ENCODE assay signal across 13 cellular contexts in the genomic region with DNA sequence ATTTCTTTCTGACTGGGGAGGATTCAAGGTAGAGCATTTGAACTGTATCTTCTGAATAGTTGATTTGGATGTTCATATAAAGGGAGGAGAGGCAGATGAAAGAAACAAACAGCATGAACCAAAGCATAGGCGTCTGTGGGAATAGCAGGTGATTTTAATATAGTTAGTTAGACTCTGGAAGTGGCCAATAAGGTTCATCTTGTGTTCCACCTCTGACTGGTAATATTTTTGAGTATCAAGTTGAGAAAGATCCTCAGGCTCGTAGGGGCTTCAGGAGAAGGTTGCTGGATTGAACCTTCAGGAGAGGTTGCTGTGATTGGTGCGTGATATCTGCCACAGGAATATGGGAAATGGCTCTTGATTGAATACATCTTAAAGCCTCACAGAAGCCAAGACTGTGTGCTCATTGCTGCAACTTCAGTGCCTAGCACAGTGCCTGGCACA. TPM values are rescaled to one million over a fixed set of nuclear protein-coding genes. Genes with fewer than 3 reads are reported as not detected.
DNase-seq lines count a peak whose midpoint lies in the region; ATAC-seq, FAIRE-seq and TF ChIP-seq lines count a peak whose summit lies in the region.
"Had no signal": no experiment of that assay in that cellular context is flagged by ENCODE, and none has a peak within 500 bp of the region (broad histone marks: within the 10 kb centered on the region; RNA-seq: fewer than 3 reads in every experiment).

No MANE protein-coding gene starts in this region.

- H3K27me3 ChIP-seq in OCI-LY1 (ENCODE audit: insufficient read depth, low read length): no peaks in the 10 kb centered on the region
- no peaks in the 10 kb centered on the region for H3K27me3 ChIP-seq in GM12878 (replicated peaks in 1 of 2; ENCODE audit: control insufficient read depth in 2 of 2, insufficient read depth in 2 of 2, low read length in 1 of 2)
- H3K27me3 ChIP-seq in tibial nerve: no peaks in the 10 kb centered on the region
- H3K27me3 ChIP-seq: upper lobe of left lung had no signal

- no peaks in the 10 kb centered on the region for H3K79me2 ChIP-seq in OCI-LY1 (ENCODE audit: insufficient read depth, low read length)
- H3K79me2 ChIP-seq in GM12878 (ENCODE audit: control insufficient read depth, insufficient read depth, low read length): peaks cover 5% of the 10 kb centered on the region

- H3K9ac ChIP-seq in OCI-LY1 (ENCODE audit: low read length) (no peak overlapping the region), GM12878 (ENCODE audit: control insufficient read depth, insufficient read depth, low read length) (no peak overlapping the region)

- peak; percentile 8 for ATAC-seq in activated CD4-positive, alpha-beta T cell treated with anti-CD3 and anti-CD28 coated beads for 36 hours
- ATAC-seq in GM12878: peak; percentile 6
- no peak for ATAC-seq in natural killer cell treated with Interleukin-12 subunit alpha and Interleukin-12 subunit beta and Interleukin-15 and Interleukin-18, amount 100 ng/mL, for 72 hours
- ATAC-seq in GM21423 (IDR thresholded peaks at IDR 0.05; ENCODE audit: unreplicated experiment): no peak

- H3K36me3 ChIP-seq in OCI-LY1 (ENCODE audit: insufficient read depth, low read length): peaks cover 44% of the 10 kb centered on the region
- H3K36me3 ChIP-seq in GM12878 (ENCODE audit: control insufficient read depth in 2 of 2, insufficient read depth in 2 of 2, low read length in 1 of 2): peaks cover 8 to 30% of the 10 kb centered on the region in 2 experiments
- H3K36me3 ChIP-seq in tibial nerve: peaks cover 0 to 72% (median 28%) of the 10 kb centered on the region in 3 donors

- peak overlapping the region; percentile 21 for H3K27ac Mint-ChIP-seq in activated CD4-positive, alpha-beta T cell treated with anti-CD3 and anti-CD28 coated beads for 36 hours
- H3K27ac Mint-ChIP-seq in natural killer cell treated with Interleukin-12 subunit alpha and Interleukin-12 subunit beta and Interleukin-15 and Interleukin-18, amount 100 ng/mL, for 72 hours: peak overlapping the region; percentile 57 to 70

- no peak overlapping the region for H3K4me2 ChIP-seq in OCI-LY1 (ENCODE audit: low read length)
- H3K4me2 ChIP-seq in GM12878 (ENCODE audit: control insufficient read depth, insufficient read depth): no peak overlapping the region

- FAIRE-seq in GM12878 (lab: Jason Lieb, UNC): no peak
- FAIRE-seq: H54 had no signal

- H3K4me3 Mint-ChIP-seq in activated CD4-positive, alpha-beta T cell treated with anti-CD3 and anti-CD28 coated beads for 36 hours: no peak overlapping the region
- H3K4me3 Mint-ChIP-seq in natural killer cell treated with Interleukin-12 subunit alpha and Interleukin-12 subunit beta and Interleukin-15 and Interleukin-18, amount 100 ng/mL, for 72 hours: peak overlapping the region; percentile 37

- H2AFZ ChIP-seq in OCI-LY1 (ENCODE audit: low read length): no peak overlapping the region
- H2AFZ ChIP-seq in GM12878 (ENCODE audit: control insufficient read depth, low read depth, low read length): no peak overlapping the region

- no peaks in the 10 kb centered on the region for H3K9me3 Mint-ChIP-seq in activated CD4-positive, alpha-beta T cell treated with anti-CD3 and anti-CD28 coated beads for 36 hours (ENCODE audit: low read depth)
- H3K9me3 Mint-ChIP-seq in natural killer cell treated with Interleukin-12 subunit alpha and Interleukin-12 subunit beta and Interleukin-15 and Interleukin-18, amount 100 ng/mL, for 72 hours: no peaks in the 10 kb centered on the region

- H3K4me3 ChIP-seq in OCI-LY1 (ENCODE audit: low read depth, low read length, poor library complexity, severe bottlenecking) (no peak overlapping the region), GM12878 (no peak overlapping the region), tibial nerve (no peak overlapping the region)
- H3K4me3 ChIP-seq: upper lobe of left lung had no signal

- no peak for TF ChIP-seq CTCF in OCI-LY1 (IDR thresholded peaks at IDR 0.05; ENCODE audit: low read length)
- no peak for TF ChIP-seq CTCF in GM12878 (IDR thresholded peaks at IDR 0.05 in 2 of 3, conservative IDR thresholded peaks at IDR 0.05 in 1 of 3; ENCODE audit: control insufficient read depth in 2 of 3, extremely low read depth in 1 of 3, insufficient read depth in 1 of 3, low read depth in 3 of 3, low read length in 3 of 3)
- no peak for TF ChIP-seq CTCF in tibial nerve (IDR thresholded peaks at IDR 0.05)

- no peaks in the 10 kb centered on the region for H4K20me1 ChIP-seq in OCI-LY1 (ENCODE audit: insufficient read depth, low read length)
- H4K20me1 ChIP-seq in GM12878 (ENCODE audit: control insufficient read depth, insufficient read depth): no peaks in the 10 kb centered on the region

- H3K36me3 Mint-ChIP-seq in activated CD4-positive, alpha-beta T cell treated with anti-CD3 and anti-CD28 coated beads for 36 hours (ENCODE audit: low read depth): peaks cover 50% of the 10 kb centered on the region
- peaks cover 41% of the 10 kb centered on the region for H3K36me3 Mint-ChIP-seq in natural killer cell treated with Interleukin-12 subunit alpha and Interleukin-12 subunit beta and Interleukin-15 and Interleukin-18, amount 100 ng/mL, for 72 hours

- H3K9me3 ChIP-seq in OCI-LY1 (ENCODE audit: low read length) (no peaks in the 10 kb centered on the region), GM12878 (replicated peaks; ENCODE audit: control insufficient read depth, insufficient read depth, low read length) (no peaks in the 10 kb centered on the region; the same call in 2 of the 3 replicates), tibial nerve (no peaks in the 10 kb centered on the region)
- H3K9me3 ChIP-seq: upper lobe of left lung had no signal

- H3K27me3 Mint-ChIP-seq in activated CD4-positive, alpha-beta T cell treated with anti-CD3 and anti-CD28 coated beads for 36 hours: no peaks in the 10 kb centered on the region
- H3K27me3 Mint-ChIP-seq in natural killer cell treated with Interleukin-12 subunit alpha and Interleukin-12 subunit beta and Interleukin-15 and Interleukin-18, amount 100 ng/mL, for 72 hours: no peaks in the 10 kb centered on the region

- H3K4me1 ChIP-seq in OCI-LY1 (ENCODE audit: insufficient read depth, low read length, severe bottlenecking): no peaks in the 10 kb centered on the region
- H3K4me1 ChIP-seq in GM12878 (ENCODE audit: control insufficient read depth, insufficient read depth, low read length): peaks cover 9% of the 10 kb centered on the region
- H3K4me1 ChIP-seq in tibial nerve: peaks cover 0 to 15% (median 2%) of the 10 kb centered on the region in 4 donors

- TF ChIP-seq RAD21 in GM12878 (IDR thresholded peaks at IDR 0.05; ENCODE audit: insufficient read depth, low read depth, low read length): no peak

- 97% methylated on average over 3 of the region's 3 CpGs for WGBS in GM12878 (ENCODE audit: insufficient coverage, insufficient replicate concordance, low lambda C conversion rate, missing lambda C conversion rate)
- 91 to 97% methylated on average over 3 of the region's 3 CpGs for WGBS in tibial nerve, 2 donors

- H3K4me1 Mint-ChIP-seq in activated CD4-positive, alpha-beta T cell treated with anti-CD3 and anti-CD28 coated beads for 36 hours: peaks cover 53% of the 10 kb centered on the region
- H3K4me1 Mint-ChIP-seq in natural killer cell treated with Interleukin-12 subunit alpha and Interleukin-12 subunit beta and Interleukin-15 and Interleukin-18, amount 100 ng/mL, for 72 hours (ENCODE audit: low read depth in 2 of 2): peaks cover 34 to 44% of the 10 kb centered on the region in 2 donors

- CTCF ChIA-PET in activated CD4-positive, alpha-beta T cell treated with anti-CD3 and anti-CD28 coated beads for 36 hours (lab: Charles Lee): interaction anchor here (0.7 to 1.0 kb wide), 3 partner anchors 9 to 75 kb away, joined by 3 read pairs; no protein-coding TSS in a partner anchor
- CTCF ChIA-PET in GM12878 (lab: Yijun Ruan, JAX): interaction anchor here (0.7 to 2.2 kb wide), 3 partner anchors 34 to 363 kb away, joined by 4 to 7 read pairs (median 5); no protein-coding TSS in a partner anchor

- RAD21 ChIA-PET in GM12878 (lab: Charles Lee; ENCODE audit: unreplicated experiment): interaction anchor here (1.0 to 2.1 kb wide), 5 partner anchors 10 to 114 kb away, joined by 3 to 12 read pairs (median 5); no protein-coding TSS in a partner anchor

- H3K27ac ChIP-seq in OCI-LY1 (ENCODE audit: low read depth, low read length, poor library complexity, severe bottlenecking) (peak overlapping the region; percentile 16), GM12878 (ENCODE audit: control insufficient read depth, insufficient read depth) (no peak overlapping the region), tibial nerve (peak overlapping the region in 1 of 4 donors; percentile 5)

- BruUV-seq in GM12878 (replicated peaks; lab: Mats Ljungman, UMichigan): no TSS peak

- no peak for DNase-seq in activated CD4-positive, alpha-beta T cell treated with anti-CD3 and anti-CD28 coated beads for 36 hours
- DNase-seq in activated CD4-positive, alpha-beta T cell treated with anti-CD3 and anti-CD28 coated beads, Interleukin-2, amount 50 U/mL, for 4 hours: no peak
- DNase-seq in GM12878 (ENCODE audit: low read depth, low spot score): no peak
- DNase-seq in natural killer cell treated with Interleukin-12 subunit alpha and Interleukin-12 subunit beta and Interleukin-15 and Interleukin-18, amount 100 ng/mL, for 72 hours (ENCODE audit: low spot score): no peak
- DNase-seq in DMS114 treated with DMSO at 0.1 percent for 48 hours (lab: John Stamatoyannopoulos, UW; ENCODE audit: unreplicated experiment): no peak
- no peak for DNase-seq in tibial nerve (ENCODE audit: low spot score in 2 of 2)
- DNase-seq: DMS153; NCI-H226; stimulated activated CD4-positive, alpha-beta T cell treated with anti-CD3 and anti-CD28 coated beads, Interleukin-15, amount 100 ng/mL, for 24 hours; upper lobe of left lung had no signal

- in situ Hi-C loops in GM12878 (cut with MboI): no loop called here

- intact Hi-C loops in activated CD4-positive, alpha-beta T cell treated with anti-CD3 and anti-CD28 coated beads for 36 hours (cut with DNase I, micrococcal nuclease): loop anchor here in 1 of 2 experiments (1.0 kb wide), 1 partner anchor 11 kb away; no protein-coding TSS in a partner anchor
- intact Hi-C loops in GM12878 (cut with micrococcal nuclease; ENCODE audit: unreplicated experiment): no loop called here

- SMC1A ChIA-PET in GM12878 (lab: Charles Lee; ENCODE audit: uncharacterized antibody, unreplicated experiment): interaction anchor here (0.7 to 10.9 kb wide), 8 partner anchors 10 to 364 kb away, joined by 3 to 72 read pairs (median 6); no protein-coding TSS in a partner anchor

- no peaks in the 10 kb centered on the region for H3K9me2 ChIP-seq in OCI-LY1 (ENCODE audit: low read depth, low read length)

- TF ChIP-seq EP300 in GM12878 (IDR thresholded peaks at IDR 0.05; ENCODE audit: borderline replicate concordance in 1 of 2, control insufficient read depth in 1 of 2, low read depth in 2 of 2, low read length in 2 of 2): no peak
- no peak for TF ChIP-seq EP300 in tibial nerve (IDR thresholded peaks at IDR 0.05)

- TF ChIP-seq POLR2A in GM12878 (IDR thresholded peaks at IDR 0.05; ENCODE audit: low read depth, low read length) (no peak; the same call in 1 of the 2 replicates), tibial nerve (IDR thresholded peaks at IDR 0.05) (no peak)

- peaks cover 5% of the 10 kb centered on the region for H3F3A ChIP-seq in OCI-LY1 (ENCODE audit: insufficient read depth, low read length)

- POLR2A ChIA-PET in activated CD4-positive, alpha-beta T cell treated with anti-CD3 and anti-CD28 coated beads for 36 hours (lab: Charles Lee): interaction anchor here (0.5 to 0.7 kb wide), 2 partner anchors 8 to 9 kb away, joined by 4 to 6 read pairs; no protein-coding TSS in a partner anchor
- POLR2A ChIA-PET in GM12878 (lab: Charles Lee): interaction anchor here (1.0 kb wide), 1 partner anchor 13 kb away, joined by 5 read pairs; a partner anchor contains a TSS

RNA-seq across cellular contexts. Expression of a gene that starts 12.7 kb away (rescaled TPM):
- 10 to 100 TPM; 47.8 to 56.7 TPM for total RNA-seq in activated CD4-positive, alpha-beta T cell treated with anti-CD3 and anti-CD28 coated beads for 36 hours
- total RNA-seq in GM12878 (2013; cell fraction: nucleolus; rRNA removed): 396 and 457 TPM in 2 replicates
- total RNA-seq in GM12878 (2014; rRNA removed): 19.0 and 23.6 TPM in 2 replicates
- total RNA-seq in GM12878 (2014; rRNA removed; fragmentation: Illumina TruSeq; extraction: Trizol): 20.1 and 24.3 TPM in 2 replicates
- 27.0 and 27.3 TPM in 2 replicates for total RNA-seq in GM12878 (2021)
- 15.6 TPM for polyA plus RNA-seq in GM12878 (2011; ENCODE audit: low read depth)
- polyA plus RNA-seq in GM12878 (2011; rRNA removed): 50.8 and 53.8 TPM in 2 replicates
- polyA plus RNA-seq in GM12878 (2011; cell fraction: cytosol; rRNA removed): 22.1 and 28.4 TPM in 2 replicates
- 95.4 and 129 TPM in 2 replicates for polyA plus RNA-seq in GM12878 (2011; cell fraction: nucleus; rRNA removed)
- 19.3 and 20.9 TPM in 2 replicates for polyA plus RNA-seq in GM12878 (2012)
- polyA plus RNA-seq in GM12878 (2014; fragmentation: Illumina TruSeq; extraction: Trizol): 16.5 and 21.7 TPM in 2 replicates
- polyA plus RNA-seq in GM12878 (2014; fragmentation: Nextera tagmentation; extraction: Ambion mirVana): 1 to 10 TPM; 6.3 to 8.9 TPM
- polyA plus RNA-seq in GM12878 (2014; rRNA removed): 18.2 TPM in 2 replicates
- polyA plus RNA-seq in GM12878 (2016; fragmentation: Nextera tagmentation; extraction: Ambion mirVana): 1 to 10 TPM; 7.7 to 8.5 TPM
- polyA minus RNA-seq in GM12878 (2011; rRNA and poly(A)+ RNA removed): 114 and 135 TPM in 2 replicates
- 25.4 and 32.1 TPM in 2 replicates for polyA minus RNA-seq in GM12878 (2011; cell fraction: cytosol; rRNA and poly(A)+ RNA removed)
- 165 and 223 TPM in 2 replicates for polyA minus RNA-seq in GM12878 (2011; cell fraction: nucleus; rRNA and poly(A)+ RNA removed)
- total RNA-seq in natural killer cell treated with Interleukin-12 subunit alpha and Interleukin-12 subunit beta and Interleukin-15 and Interleukin-18, amount 100 ng/mL, for 72 hours: 100 to 1,000 TPM; 314 to 418 TPM
- 100 to 1,000 TPM in 1 of 4 donors, 10 to 100 TPM in 3; 81.3 to 161 (median 95.1) TPM for total RNA-seq in tibial nerve

Comparison
In these comparisons a context has a peak if more than half of its experiments do, and no peak if none do; other contexts are left out.
1. ATAC-seq: peak in activated CD4-positive, alpha-beta T cell treated with anti-CD3 and anti-CD28 coated beads for 36 hours (single experiment) and GM12878 (single experiment); none in natural killer cell treated with Interleukin-12 subunit alpha and Interleukin-12 subunit beta and Interleukin-15 and Interleukin-18, amount 100 ng/mL, for 72 hours (0 of 2) and GM21423 (single experiment).